ENCODE assay signal across 20 cellular contexts in genomic region chr14:56795284-56795622, GRCh38. TPM values are rescaled to one million over a fixed set of nuclear protein-coding genes. Genes with fewer than 3 reads are reported as not detected.
DNase-seq lines count a peak whose midpoint lies in the region; ATAC-seq, FAIRE-seq and TF ChIP-seq lines count a peak whose summit lies in the region.
"Had no signal": no experiment of that assay in that cellular context is flagged by ENCODE, and none has a peak within 500 bp of the region (broad histone marks: within the 10 kb centered on the region; RNA-seq: fewer than 3 reads in every experiment).

No MANE protein-coding gene starts in this region.

- H3K27ac Mint-ChIP-seq in neural progenitor cell, result no peak overlapping the region
- H3K27ac Mint-ChIP-seq in activated T-cell treated with anti-CD3 and anti-CD28 coated beads, Interleukin-2, amount 50 U/mL, for 72 hours, result no peak overlapping the region
- no peak overlapping the region for H3K27ac Mint-ChIP-seq in activated naive CD4-positive, alpha-beta T cell treated with anti-CD3 and anti-CD28 coated beads, Interleukin-2, amount 50 U/mL, for 72 hours
- H3K27ac Mint-ChIP-seq: HFFc6 had no signal

- TF ChIP-seq CTCF in D721Med (IDR thresholded peaks at IDR 0.05; ENCODE audit: insufficient read depth, missing control alignments) (no peak), hepatocyte (IDR thresholded peaks at IDR 0.05; ENCODE audit: poor library complexity) (no peak), neural progenitor cell (IDR thresholded peaks at IDR 0.05) (no peak), gastroesophageal sphincter (IDR thresholded peaks at IDR 0.05) (no peak)

- no peak for ATAC-seq in gastroesophageal sphincter
- ATAC-seq in GM19395 (IDR thresholded peaks at IDR 0.05; ENCODE audit: unreplicated experiment), result no peak
- no peak for ATAC-seq in activated T-cell treated with anti-CD3 and anti-CD28 coated beads, Interleukin-2, amount 50 U/mL, for 72 hours (replicated peaks in 1 of 2)
- no peak for ATAC-seq in activated naive CD4-positive, alpha-beta T cell treated with anti-CD3 and anti-CD28 coated beads, Interleukin-2, amount 50 U/mL, for 72 hours
- ATAC-seq: Right ventricle myocardium inferior had no signal

- no peaks in the 10 kb centered on the region for H4K20me1 ChIP-seq in hepatocyte (ENCODE audit: insufficient read depth, poor library complexity, severe bottlenecking)
- peaks cover 51% of the 10 kb centered on the region for H4K20me1 ChIP-seq in neural progenitor cell (ENCODE audit: low read depth)

- peak overlapping the region; percentile 21 for H3K9ac ChIP-seq in HUES6 (ENCODE audit: low read length)
- H3K9ac ChIP-seq in neural progenitor cell, result no peak overlapping the region

- H3F3A ChIP-seq in neural progenitor cell (ENCODE audit: low read depth), result peaks cover 61% of the 10 kb centered on the region

- H3K9me2 ChIP-seq in hepatocyte (replicated peaks; ENCODE audit: insufficient read depth), result no peaks in the 10 kb centered on the region

- DNase-seq in D721Med (ENCODE audit: insufficient read length, low spot score) (peak; percentile 69), hepatocyte (ENCODE audit: low spot score) (no peak), neural progenitor cell (ENCODE audit: low spot score) (no peak)
- no peak for DNase-seq in activated T-cell treated with anti-CD3 and anti-CD28 coated beads, Interleukin-2, amount 50 U/mL, for 72 hours
- no peak for DNase-seq in activated naive CD4-positive, alpha-beta T cell treated with anti-CD3 and anti-CD28 coated beads, Interleukin-2, amount 50 U/mL, for 72 hours (ENCODE audit: low spot score in 2 of 2)
- DNase-seq: COR-L47, DMS53, HFFc6, Karpas-422, NCI-H1105 treated with DMSO at 0.1 percent for 48 hours, NCI-H187, NCI-H446 had no signal

- peak overlapping the region; percentile 64 for H3K4me2 ChIP-seq in hepatocyte
- H3K4me2 ChIP-seq in neural progenitor cell, result peak overlapping the region; percentile 81

- no peaks in the 10 kb centered on the region for H3K36me3 Mint-ChIP-seq in neural progenitor cell
- peaks cover 0 to 1% of the 10 kb centered on the region in 2 donors for H3K36me3 Mint-ChIP-seq in activated T-cell treated with anti-CD3 and anti-CD28 coated beads, Interleukin-2, amount 50 U/mL, for 72 hours (ENCODE audit: insufficient read depth in 2 of 2)
- H3K36me3 Mint-ChIP-seq in activated naive CD4-positive, alpha-beta T cell treated with anti-CD3 and anti-CD28 coated beads, Interleukin-2, amount 50 U/mL, for 72 hours, result peaks cover 16 to 36% of the 10 kb centered on the region in 2 donors

- no peak for TF ChIP-seq POLR2A in gastroesophageal sphincter (IDR thresholded peaks at IDR 0.05)

- H3K79me2 ChIP-seq in hepatocyte, result no peaks in the 10 kb centered on the region
- H3K79me2 ChIP-seq in neural progenitor cell (ENCODE audit: low read depth), result peaks cover 13% of the 10 kb centered on the region

- H3K36me3 ChIP-seq in HUES6 (ENCODE audit: control insufficient read depth, insufficient read depth, low read length), result no peaks in the 10 kb centered on the region
- H3K36me3 ChIP-seq in hepatocyte (replicated peaks; ENCODE audit: insufficient read depth, low read depth), result no peaks in the 10 kb centered on the region
- peaks cover 8% of the 10 kb centered on the region for H3K36me3 ChIP-seq in neural progenitor cell
- H3K36me3 ChIP-seq in gastroesophageal sphincter, result no peaks in the 10 kb centered on the region

- H3K4me1 ChIP-seq in HUES6 (ENCODE audit: control insufficient read depth, insufficient read depth, low read length) (peaks cover 39% of the 10 kb centered on the region), hepatocyte (ENCODE audit: insufficient read depth) (peaks cover 13% of the 10 kb centered on the region), neural progenitor cell (peaks cover 61% of the 10 kb centered on the region), gastroesophageal sphincter (peaks cover 0 to 37% (median 0%) of the 10 kb centered on the region in 3 donors)

- H3K4me3 Mint-ChIP-seq in neural progenitor cell, result no peak overlapping the region
- no peak overlapping the region for H3K4me3 Mint-ChIP-seq in activated T-cell treated with anti-CD3 and anti-CD28 coated beads, Interleukin-2, amount 50 U/mL, for 72 hours
- H3K4me3 Mint-ChIP-seq: HFFc6 had no signal

- H2AFZ ChIP-seq in hepatocyte (no peak overlapping the region), neural progenitor cell (replicated peaks) (no peak overlapping the region)

- WGBS in hepatocyte (ENCODE audit: low lambda C conversion rate, missing lambda C conversion rate), result 15% methylated on average over 17 of the region's 17 CpGs
- WGBS in gastroesophageal sphincter (ENCODE audit: low coverage in 1 of 2), 2 donors, result 16 to 44% methylated on average over 2 to 5 of the region's 17 CpGs

- peaks cover 2% of the 10 kb centered on the region for H3K9me3 Mint-ChIP-seq in neural progenitor cell
- H3K9me3 Mint-ChIP-seq in activated T-cell treated with anti-CD3 and anti-CD28 coated beads, Interleukin-2, amount 50 U/mL, for 72 hours, result peaks cover 0 to 1% of the 10 kb centered on the region in 2 donors
- H3K9me3 Mint-ChIP-seq in activated naive CD4-positive, alpha-beta T cell treated with anti-CD3 and anti-CD28 coated beads, Interleukin-2, amount 50 U/mL, for 72 hours, result no peaks in the 10 kb centered on the region

- peak overlapping the region; percentile 56 for H3K4me3 ChIP-seq in HUES6 (ENCODE audit: low read depth, low read length)
- H3K4me3 ChIP-seq in hepatocyte, result no peak overlapping the region
- peak overlapping the region; percentile 44 for H3K4me3 ChIP-seq in neural progenitor cell
- no peak overlapping the region for H3K4me3 ChIP-seq in gastroesophageal sphincter

- H3K9me3 ChIP-seq in HUES6 (ENCODE audit: control insufficient read depth, insufficient read depth, low read depth, low read length) (no peaks in the 10 kb centered on the region), hepatocyte (ENCODE audit: low read depth) (no peaks in the 10 kb centered on the region), neural progenitor cell (ENCODE audit: low read depth) (no peaks in the 10 kb centered on the region), gastroesophageal sphincter (no peaks in the 10 kb centered on the region)

- no peak for TF ChIP-seq EP300 in gastroesophageal sphincter (IDR thresholded peaks at IDR 0.05)

- H3K27ac ChIP-seq in HUES6 (ENCODE audit: low read depth, low read length) (no peak overlapping the region), hepatocyte (no peak overlapping the region), neural progenitor cell (no peak overlapping the region), gastroesophageal sphincter (no peak overlapping the region)
- H3K27ac ChIP-seq: C4-2B had no signal

- peaks cover 87% of the 10 kb centered on the region for H3K27me3 ChIP-seq in HUES6 (ENCODE audit: control insufficient read depth, insufficient read depth, low read length)
- peaks cover 94% of the 10 kb centered on the region for H3K27me3 ChIP-seq in hepatocyte
- H3K27me3 ChIP-seq in neural progenitor cell, result peaks cover 63% of the 10 kb centered on the region
- peaks cover 85% of the 10 kb centered on the region for H3K27me3 ChIP-seq in gastroesophageal sphincter

- peaks cover 47% of the 10 kb centered on the region for H3K27me3 Mint-ChIP-seq in neural progenitor cell (ENCODE audit: insufficient read depth, low read depth)
- H3K27me3 Mint-ChIP-seq in activated T-cell treated with anti-CD3 and anti-CD28 coated beads, Interleukin-2, amount 50 U/mL, for 72 hours (ENCODE audit: low read depth), result peaks cover 78% of the 10 kb centered on the region

- H3K4me1 Mint-ChIP-seq in neural progenitor cell, result peaks cover 33% of the 10 kb centered on the region
- peaks cover 10% of the 10 kb centered on the region for H3K4me1 Mint-ChIP-seq in activated T-cell treated with anti-CD3 and anti-CD28 coated beads, Interleukin-2, amount 50 U/mL, for 72 hours (ENCODE audit: low read depth)

- peak; percentile 90 for FAIRE-seq in D721Med (lab: Jason Lieb, UNC)
- FAIRE-seq: A204.1, GM12891, GM19239 had no signal

RNA-seq across cellular contexts. Expression of gene OTX2, which starts 15.0 kb away (rescaled TPM):
- 0.53 TPM in 1 of 2 replicates, not detected in the other for total RNA-seq in hepatocyte
- 0.11 and 0.18 TPM in 2 replicates for polyA plus RNA-seq in hepatocyte
- total RNA-seq in neural progenitor cell (ENCODE audit: low replicate concordance), result 453 and 513 TPM in 2 replicates
- not detected for total RNA-seq in gastroesophageal sphincter
- total RNA-seq in activated T-cell treated with anti-CD3 and anti-CD28 coated beads, Interleukin-2, amount 50 U/mL, for 72 hours, result not detected
- total RNA-seq in activated naive CD4-positive, alpha-beta T cell treated with anti-CD3 and anti-CD28 coated beads, Interleukin-2, amount 50 U/mL, for 72 hours, result not detected
- total RNA-seq: HFFc6, Right ventricle myocardium inferior had no signal

Comparison
In these comparisons a context has a peak if more than half of its experiments do, and no peak if none do; other contexts are left out.
1. H3K4me3 ChIP-seq: peak in HUES6 (single experiment) and neural progenitor cell (single experiment); none in hepatocyte (single experiment) and gastroesophageal sphincter (0 of 2).
2. RNA of gene OTX2, which starts 15.0 kb away (total RNA-seq): 453 to 513 TPM in neural progenitor cell; 0.53 TPM in hepatocyte, not detected in gastroesophageal sphincter, not detected in activated T-cell treated with anti-CD3 and anti-CD28 coated beads, Interleukin-2, amount 50 U/mL, for 72 hours and not detected in activated naive CD4-positive, alpha-beta T cell treated with anti-CD3 and anti-CD28 coated beads, Interleukin-2, amount 50 U/mL, for 72 hours; every median in the first group is over 100 times any median in the second.